Comparison of ENCODE assay signal across 21 cellular contexts in the genomic region with DNA sequence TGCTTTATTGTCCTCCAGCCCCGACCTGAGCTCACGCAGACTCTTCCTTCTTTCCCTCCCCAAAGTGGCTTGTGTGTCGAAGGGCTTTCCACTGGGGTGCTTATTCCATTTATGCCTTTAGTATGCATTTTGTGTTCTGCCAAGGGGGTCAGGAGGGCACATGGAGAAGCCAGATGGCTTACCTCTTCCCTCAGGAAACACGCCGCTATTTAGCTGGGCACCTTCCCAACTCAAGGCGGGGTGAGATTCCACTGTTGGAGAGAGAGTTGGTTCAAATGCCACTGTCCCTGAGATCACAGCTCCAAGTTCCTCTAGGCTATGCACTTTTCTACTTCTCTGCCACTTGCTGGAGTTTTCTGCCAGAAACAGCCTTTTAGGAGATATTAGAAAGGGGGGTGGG.
DNase-seq lines count a peak whose midpoint lies in the region; ATAC-seq and TF ChIP-seq lines count a peak whose summit lies in the region.
"Had no signal": no experiment of that assay in that cellular context is flagged by ENCODE, and none has a peak within 500 bp of the region (broad histone marks: within the 10 kb centered on the region; RNA-seq: fewer than 3 reads in every experiment).

No MANE protein-coding gene starts in this region.

- H3K79me2 ChIP-seq in trophoblast cell (ENCODE audit: control insufficient read depth, insufficient read depth, low read length, poor library complexity), result no peaks in the 10 kb centered on the region

- no peak overlapping the region for H2AFZ ChIP-seq in trophoblast cell (ENCODE audit: insufficient read depth, low read length, poor library complexity)

- H3K36me3 ChIP-seq in right atrium auricular region, result no peaks in the 10 kb centered on the region
- H3K36me3 ChIP-seq in trophoblast cell (ENCODE audit: control insufficient read depth in 1 of 2, insufficient read depth in 2 of 2, low read length in 2 of 2), result no peaks in the 10 kb centered on the region
- H3K36me3 ChIP-seq: BE2C, HAP-1, upper lobe of left lung had no signal

- 48% methylated on average over 6 of the region's 6 CpGs for WGBS in right cardiac atrium
- WGBS in trophoblast cell (ENCODE audit: extremely low coverage, insufficient coverage, insufficient read length), result no CpG with 5 or more reads among the region's 6 CpGs

- H3K4me1 ChIP-seq in right cardiac atrium (ENCODE audit: control insufficient read depth, insufficient read depth, low read length) (peaks cover 2% of the 10 kb centered on the region), right atrium auricular region (peaks cover 0 to 3% of the 10 kb centered on the region in 2 donors), trophoblast cell (ENCODE audit: control insufficient read depth in 1 of 2, insufficient read depth in 2 of 2, low read length in 2 of 2) (no peaks in the 10 kb centered on the region)
- H3K4me1 ChIP-seq: A549, BE2C, HAP-1, upper lobe of left lung had no signal

- H4K12ac ChIP-seq in trophoblast cell (ENCODE audit: low read depth, low read length), result no peak overlapping the region

- DNase-seq in right cardiac atrium, result peak; percentile 42 to 72 (median 70)
- DNase-seq in right atrium auricular region (ENCODE audit: low spot score), result no peak
- peak; percentile 38 for DNase-seq in fibroblast of the aortic adventitia (ENCODE audit: low read depth)
- DNase-seq in trophoblast cell, result no peak
- DNase-seq in NK-92 (lab: John Stamatoyannopoulos, UW; ENCODE audit: unreplicated experiment), result no peak
- no peak for DNase-seq in stimulated activated CD4-positive, alpha-beta T cell treated with anti-CD3 and anti-CD28 coated beads, Interleukin-2, amount 100 ng/mL, for 48 hours
- DNase-seq in HPDE6-E6E7 (ENCODE audit: extremely low spot score), result no peak
- DNase-seq: activated CD4-positive, CD25-positive, alpha-beta regulatory T cell treated with anti-CD3 and anti-CD28 coated beads, Interleukin-2, amount 50 U/mL, for 72 hours; activated naive CD4-positive, alpha-beta T cell treated with anti-CD3 and anti-CD28 coated beads, Interleukin-2, amount 50 U/mL, for 16 hours; BE2C; effector memory CD8-positive, alpha-beta T cell; NCI-H1105; NCI-H2107; NCI-H524; occipital lobe; stimulated activated naive CD4-positive, alpha-beta T cell; upper lobe of left lung had no signal

- H3K27ac ChIP-seq in right cardiac atrium (ENCODE audit: low read length), result no peak overlapping the region
- H3K27ac ChIP-seq in right atrium auricular region, result peak overlapping the region in 1 of 2 donors; percentile 55
- H3K27ac ChIP-seq in trophoblast cell (ENCODE audit: low read depth, low read length), result no peak overlapping the region
- H3K27ac ChIP-seq: A549, upper lobe of left lung had no signal

- H2BK120ac ChIP-seq in trophoblast cell (ENCODE audit: insufficient read depth, low read length, poor library complexity), result no peak overlapping the region

- H3K4me3 ChIP-seq in right cardiac atrium (ENCODE audit: low read length), result no peak overlapping the region
- H3K4me3 ChIP-seq in right atrium auricular region, result no peak overlapping the region
- no peak overlapping the region for H3K4me3 ChIP-seq in fibroblast of the aortic adventitia (ENCODE audit: low read depth, low read length)
- no peak overlapping the region for H3K4me3 ChIP-seq in trophoblast cell (ENCODE audit: low read depth, low read length)
- H3K4me3 ChIP-seq: A549, HAP-1, upper lobe of left lung had no signal

- H4K8ac ChIP-seq in trophoblast cell (ENCODE audit: low read depth, low read length), result no peak overlapping the region

- intact Hi-C loops in right cardiac atrium (cut with DNase I), result no loop called here

- no peak overlapping the region for H3K18ac ChIP-seq in trophoblast cell (ENCODE audit: low read length)

- H3K79me1 ChIP-seq in trophoblast cell (ENCODE audit: low read length), result no peaks in the 10 kb centered on the region

- peak overlapping the region; percentile 37 for H3K9ac ChIP-seq in trophoblast cell (ENCODE audit: low read length)

- H3K27me3 ChIP-seq in right cardiac atrium (ENCODE audit: control insufficient read depth, insufficient read depth) (no peaks in the 10 kb centered on the region), right atrium auricular region (no peaks in the 10 kb centered on the region), trophoblast cell (ENCODE audit: insufficient read depth, low read length) (no peaks in the 10 kb centered on the region)
- H3K27me3 ChIP-seq: BE2C, upper lobe of left lung had no signal

- H3K9me3 ChIP-seq in right cardiac atrium (ENCODE audit: control insufficient read depth, low read length), result no peaks in the 10 kb centered on the region
- no peaks in the 10 kb centered on the region for H3K9me3 ChIP-seq in right atrium auricular region
- H3K9me3 ChIP-seq in trophoblast cell (ENCODE audit: insufficient read depth, low read depth, low read length), result no peaks in the 10 kb centered on the region
- H3K9me3 ChIP-seq: A549, BE2C, HAP-1, upper lobe of left lung had no signal

- H3K4me2 ChIP-seq in trophoblast cell (ENCODE audit: low read length), result no peak overlapping the region
- H3K4me2 ChIP-seq: A549 had no signal

- no peak overlapping the region for H2BK5ac ChIP-seq in trophoblast cell (ENCODE audit: low read depth, low read length, poor library complexity)

- TF ChIP-seq CTCF in right atrium auricular region (IDR thresholded peaks at IDR 0.05) (no peak), fibroblast of the aortic adventitia (IDR thresholded peaks at IDR 0.05; ENCODE audit: insufficient read depth, low read length) (no peak)

- no peak overlapping the region for H3K14ac ChIP-seq in trophoblast cell (ENCODE audit: low read length)

- no peak overlapping the region for H4K91ac ChIP-seq in trophoblast cell (ENCODE audit: low read depth, low read length)

- no peak overlapping the region for H3K23ac ChIP-seq in trophoblast cell (ENCODE audit: low read length)

- H3K4ac ChIP-seq in trophoblast cell (ENCODE audit: low read depth, low read length), result no peak overlapping the region

- H2AK5ac ChIP-seq in trophoblast cell (ENCODE audit: low read length), result no peak overlapping the region

- peak; percentile 79 to 87 for ATAC-seq in right cardiac atrium
- no peak for ATAC-seq in HG02759 (IDR thresholded peaks at IDR 0.05; ENCODE audit: unreplicated experiment)
- ATAC-seq: A549; effector memory CD8-positive, alpha-beta T cell; left lobe of liver had no signal

- no peak overlapping the region for H2BK12ac ChIP-seq in trophoblast cell (ENCODE audit: low read length)

Comparison
In these comparisons a context has a peak if more than half of its experiments do, and no peak if none do; other contexts are left out.
1. DNase-seq: peak in right cardiac atrium (3 of 3) and fibroblast of the aortic adventitia (single experiment); none in right atrium auricular region (single experiment), trophoblast cell (0 of 2), NK-92 (single experiment), stimulated activated CD4-positive, alpha-beta T cell treated with anti-CD3 and anti-CD28 coated beads, Interleukin-2, amount 100 ng/mL, for 48 hours (0 of 2) and HPDE6-E6E7 (single experiment).